ENCODE assay signal across 8 cellular contexts in genomic region chr19:54653181-54653809, GRCh38. TPM values are rescaled to one million over a fixed set of nuclear protein-coding genes. Genes with fewer than 3 reads are reported as not detected.
DNase-seq lines count a peak whose midpoint lies in the region; ATAC-seq and TF ChIP-seq lines count a peak whose summit lies in the region.

No MANE protein-coding gene starts in this region.

- H3K36me3 ChIP-seq in brain microvascular endothelial cell (replicated peaks): no peaks in the 10 kb centered on the region

- no peak overlapping the region for H3K4me3 Mint-ChIP-seq in naive B cell

- no peaks in the 10 kb centered on the region for H3K27me3 ChIP-seq in brain microvascular endothelial cell (replicated peaks)

- peak in 1 of 2 donors; percentile 52 for ATAC-seq in naive B cell (ENCODE audit: low read depth in 2 of 2)
- ATAC-seq in HG02798 (IDR thresholded peaks at IDR 0.05; ENCODE audit: poor library complexity, unreplicated experiment): no peak
- no peak for ATAC-seq in HG03108 (IDR thresholded peaks at IDR 0.05; ENCODE audit: unreplicated experiment)

- peak; percentile 24 for DNase-seq in NCI-H1694 treated with DMSO at 0.1 percent for 48 hours (lab: John Stamatoyannopoulos, UW)
- no peak for DNase-seq in NCI-H1694 (lab: John Stamatoyannopoulos, UW)
- DNase-seq in NAMALWA (ENCODE audit: low spot score): peak; percentile 62
- DNase-seq in brain microvascular endothelial cell: no peak
- peak; percentile 23 for DNase-seq in naive B cell
- no peak for DNase-seq in activated naive CD4-positive, alpha-beta T cell treated with anti-CD3 and anti-CD28 coated beads, Interleukin-2, amount 50 U/mL, for 16 hours

- no peaks in the 10 kb centered on the region for H3K27me3 Mint-ChIP-seq in naive B cell

- TF ChIP-seq CTCF in brain microvascular endothelial cell (IDR thresholded peaks at IDR 0.05; ENCODE audit: low read depth, low read length, missing control alignments): peak; percentile 37

- H3K27ac Mint-ChIP-seq in naive B cell: no peak overlapping the region

- H3K36me3 Mint-ChIP-seq in naive B cell: no peaks in the 10 kb centered on the region

- H3K4me3 ChIP-seq in brain microvascular endothelial cell (ENCODE audit: low read depth, low read length): no peak overlapping the region

- peaks cover 7 to 13% (median 9%) of the 10 kb centered on the region in 3 donors for H3K4me1 Mint-ChIP-seq in naive B cell

- H3K27ac ChIP-seq in brain microvascular endothelial cell: no peak overlapping the region

- in situ Hi-C loops in brain microvascular endothelial cell (cut with HindIII; ENCODE audit: low pct_ligation_motif_present, low sequenced_read_pairs): no loop called here

- H3K9me3 Mint-ChIP-seq in naive B cell: no peaks in the 10 kb centered on the region

RNA-seq across cellular contexts. Expression of gene LILRB4, which starts 9.5 kb away (rescaled TPM):
- under 1 TPM in 2 of 6 donors, not detected in 4; 0.16 to 0.48 TPM for polyA plus RNA-seq in naive B cell (ENCODE audit: low read depth in 6 of 6)

RNA-seq across cellular contexts. Expression of gene LILRB1, which starts 23.0 kb away (rescaled TPM):
- 10 to 100 TPM; 23.7 to 35.7 (median 27.9) TPM for polyA plus RNA-seq in naive B cell (ENCODE audit: low read depth in 6 of 6)

RNA-seq across cellular contexts. Expression of gene LILRA1, which starts 59.9 kb away (rescaled TPM):
- polyA plus RNA-seq in naive B cell (ENCODE audit: low read depth in 6 of 6): 1 to 10 TPM in 1 of 6 donors, under 1 TPM in 4, not detected in 1; 0.35 to 1.4 (median 0.41) TPM

Comparison
In these comparisons a context has a peak if more than half of its experiments do, and no peak if none do; other contexts are left out.
1. DNase-seq: peak in NCI-H1694 treated with DMSO at 0.1 percent for 48 hours (single experiment), NAMALWA (single experiment) and naive B cell (single experiment); none in NCI-H1694 (single experiment), brain microvascular endothelial cell (single experiment) and activated naive CD4-positive, alpha-beta T cell treated with anti-CD3 and anti-CD28 coated beads, Interleukin-2, amount 50 U/mL, for 16 hours (single experiment).